ENCODE assay signal across 34 cellular contexts in genomic region chr5:40812125-40812524, GRCh38.
"Had no signal": no experiment of that assay in that cellular context is flagged by ENCODE, and none has a peak within 500 bp of the region (broad histone marks: within the 10 kb centered on the region; RNA-seq: fewer than 3 reads in every experiment).

No MANE protein-coding gene starts in this region.

- H3K27ac ChIP-seq: adrenal gland, body of pancreas, epithelial cell of prostate, esophagus squamous epithelium, gastroesophageal sphincter, heart right ventricle, WERI-Rb-1 had no signal

- H3K27me3 Mint-ChIP-seq: activated B cell treated with CpG ODN at 0.5 μM for 24 hours; activated CD8-positive, alpha-beta T cell treated with anti-CD3 and anti-CD28 coated beads for 36 hours; activated naive CD4-positive, alpha-beta T cell treated with anti-CD3 and anti-CD28 coated beads, Interleukin-2, amount 50 U/mL, for 24 hours; activated naive CD8-positive, alpha-beta T cell treated with anti-CD3 and anti-CD28 coated beads for 36 hours; activated naive CD8-positive, alpha-beta T cell treated with anti-CD3 and anti-CD28 coated beads, Interleukin-2, amount 50 U/mL, for 24 hours; activated T-helper 17 cell treated with anti-CD3 and anti-CD28 coated beads, Interleukin-2, amount 50 U/mL, for 72 hours; effector memory CD8-positive, alpha-beta T cell had no signal

- H3K4me3 Mint-ChIP-seq: activated B cell treated with CpG ODN at 0.5 μM for 24 hours; activated CD8-positive, alpha-beta T cell treated with anti-CD3 and anti-CD28 coated beads for 36 hours; activated naive CD4-positive, alpha-beta T cell treated with anti-CD3 and anti-CD28 coated beads, Interleukin-2, amount 50 U/mL, for 24 hours; activated naive CD8-positive, alpha-beta T cell treated with anti-CD3 and anti-CD28 coated beads for 36 hours; activated naive CD8-positive, alpha-beta T cell treated with anti-CD3 and anti-CD28 coated beads, Interleukin-2, amount 50 U/mL, for 24 hours; activated T-cell treated with anti-CD3 and anti-CD28 coated beads, Interleukin-2, amount 50 U/mL, for 4 hours; activated T-helper 17 cell treated with anti-CD3 and anti-CD28 coated beads, Interleukin-2, amount 50 U/mL, for 72 hours; effector memory CD8-positive, alpha-beta T cell had no signal

- ATAC-seq: activated CD4-positive, CD25-positive, alpha-beta regulatory T cell treated with anti-CD3 and anti-CD28 coated beads, Interleukin-2, amount 50 U/mL, for 24 hours; activated CD8-positive, alpha-beta T cell treated with anti-CD3 and anti-CD28 coated beads for 36 hours; activated naive CD8-positive, alpha-beta T cell treated with anti-CD3 and anti-CD28 coated beads, Interleukin-2, amount 50 U/mL, for 24 hours; activated T-cell treated with anti-CD3 and anti-CD28 coated beads, Interleukin-2, amount 50 U/mL, for 4 hours; activated T-helper 17 cell treated with anti-CD3 and anti-CD28 coated beads, Interleukin-2, amount 50 U/mL, for 72 hours; body of pancreas; effector memory CD8-positive, alpha-beta T cell; gastroesophageal sphincter; heart right ventricle had no signal

- H3K9me3 ChIP-seq: adrenal gland, body of pancreas, esophagus squamous epithelium, gastroesophageal sphincter, heart right ventricle had no signal

- H3K4me1 Mint-ChIP-seq: activated B cell treated with CpG ODN at 0.5 μM for 24 hours; activated naive CD4-positive, alpha-beta T cell treated with anti-CD3 and anti-CD28 coated beads, Interleukin-2, amount 50 U/mL, for 24 hours had no signal

- H3K36me3 Mint-ChIP-seq: activated naive CD4-positive, alpha-beta T cell treated with anti-CD3 and anti-CD28 coated beads, Interleukin-2, amount 50 U/mL, for 24 hours; activated naive CD8-positive, alpha-beta T cell treated with anti-CD3 and anti-CD28 coated beads for 36 hours had no signal

- H3K9me3 Mint-ChIP-seq: activated B cell treated with CpG ODN at 0.5 μM for 24 hours; activated CD8-positive, alpha-beta T cell treated with anti-CD3 and anti-CD28 coated beads for 36 hours; activated naive CD4-positive, alpha-beta T cell treated with anti-CD3 and anti-CD28 coated beads, Interleukin-2, amount 50 U/mL, for 24 hours; activated naive CD8-positive, alpha-beta T cell treated with anti-CD3 and anti-CD28 coated beads for 36 hours; activated naive CD8-positive, alpha-beta T cell treated with anti-CD3 and anti-CD28 coated beads, Interleukin-2, amount 50 U/mL, for 24 hours; activated T-cell treated with anti-CD3 and anti-CD28 coated beads, Interleukin-2, amount 50 U/mL, for 4 hours; activated T-helper 17 cell treated with anti-CD3 and anti-CD28 coated beads, Interleukin-2, amount 50 U/mL, for 72 hours; effector memory CD8-positive, alpha-beta T cell had no signal

- H3K27ac Mint-ChIP-seq: activated B cell treated with CpG ODN at 0.5 μM for 24 hours; activated CD8-positive, alpha-beta T cell treated with anti-CD3 and anti-CD28 coated beads for 36 hours; activated naive CD4-positive, alpha-beta T cell treated with anti-CD3 and anti-CD28 coated beads, Interleukin-2, amount 50 U/mL, for 24 hours; activated naive CD8-positive, alpha-beta T cell treated with anti-CD3 and anti-CD28 coated beads for 36 hours; activated naive CD8-positive, alpha-beta T cell treated with anti-CD3 and anti-CD28 coated beads, Interleukin-2, amount 50 U/mL, for 24 hours; activated T-helper 17 cell treated with anti-CD3 and anti-CD28 coated beads, Interleukin-2, amount 50 U/mL, for 72 hours; effector memory CD8-positive, alpha-beta T cell had no signal

- H3K4me1 ChIP-seq: adrenal gland, body of pancreas, esophagus squamous epithelium, gastroesophageal sphincter, heart right ventricle had no signal

- DNase-seq: activated B cell treated with CpG ODN at 0.5 μM for 24 hours; activated CD4-positive, alpha-beta T cell treated with anti-CD3 and anti-CD28 coated beads for 48 hours; activated CD4-positive, alpha-beta T cell treated with anti-CD3 and anti-CD28 coated beads, Interleukin-2, amount 50 U/mL, for 1 hour; activated CD4-positive, alpha-beta T cell treated with anti-CD3 and anti-CD28 coated beads, Interleukin-2, amount 50 U/mL, for 48 hours; activated CD8-positive, alpha-beta memory T cell treated with anti-CD3 and anti-CD28 coated beads for 24 hours; activated CD8-positive, alpha-beta T cell treated with anti-CD3 and anti-CD28 coated beads for 36 hours; activated effector memory CD4-positive, alpha-beta T cell treated with Interleukin-2 at 50 U/mL for 16 hours; activated gamma-delta T cell treated with Interleukin-2 at 50 U/mL for 16 hours; activated naive CD4-positive, alpha-beta T cell treated with Interleukin-2 at 50 U/mL for 16 hours; activated naive CD8-positive, alpha-beta T cell treated with anti-CD3 and anti-CD28 coated beads for 36 hours; activated naive CD8-positive, alpha-beta T cell treated with anti-CD3 and anti-CD28 coated beads, Interleukin-2, amount 50 U/mL, for 24 hours; activated T-cell treated with anti-CD3 and anti-CD28 coated beads, Interleukin-2, amount 50 U/mL, for 4 hours; adrenal gland; amygdala; aorta; body of pancreas; caudate nucleus; cortex of kidney; dermis blood vessel endothelial cell; effector CD4-positive, alpha-beta T cell; effector memory CD8-positive, alpha-beta T cell; esophagus squamous epithelium; foreskin melanocyte; heart right ventricle; T-helper 1 cell; T-helper 2 cell; WERI-Rb-1 had no signal

- FAIRE-seq: colon, TTC549 had no signal

- H3K4me3 ChIP-seq: adrenal gland, body of pancreas, esophagus squamous epithelium, gastroesophageal sphincter, heart right ventricle had no signal
